ENCODE assay signal across 19 cellular contexts in genomic region chr17:39809221-39809620, GRCh38. TPM values are rescaled to one million over a fixed set of nuclear protein-coding genes. Genes with fewer than 3 reads are reported as not detected.
DNase-seq lines count a peak whose midpoint lies in the region; ATAC-seq lines count a peak whose summit lies in the region.
"Had no signal": no experiment of that assay in that cellular context is flagged by ENCODE, and none has a peak within 500 bp of the region (broad histone marks: within the 10 kb centered on the region; RNA-seq: fewer than 3 reads in every experiment).

No MANE protein-coding gene starts in this region.

- no peaks in the 10 kb centered on the region for H3K9me3 Mint-ChIP-seq in activated T-helper 2 cell treated with anti-CD3 and anti-CD28 coated beads, Interferon-gamma antibody, Interleukin-2, Interleukin-4, amounts not matched to agents 10 μg/mL and 5 μg/mL and 100 μg/mL, durations not matched to agents 14 hours and 24 hours and 36 hours
- peaks cover 4% of the 10 kb centered on the region for H3K9me3 Mint-ChIP-seq in stimulated activated memory B cell treated with anti-CD40 and anti-IgM and Interleukin-4, amounts not matched to agents 10 μg/mL and 1 μg/mL and 100 μg/mL, for 72 hours
- H3K9me3 Mint-ChIP-seq: GM23338, T-cell had no signal

- peak; percentile 51 for ATAC-seq in stimulated activated memory B cell treated with anti-CD40 and anti-IgM and Interleukin-4, amounts not matched to agents 10 μg/mL and 1 μg/mL and 100 μg/mL, for 72 hours
- ATAC-seq in HG03196 (IDR thresholded peaks at IDR 0.05; ENCODE audit: unreplicated experiment) (no peak), GM21529 (IDR thresholded peaks at IDR 0.05; ENCODE audit: unreplicated experiment) (no peak)
- ATAC-seq: GM23338, T-cell had no signal

- H3K4me3 ChIP-seq in GM08714 (ENCODE audit: low read length): peak overlapping the region; percentile 21
- H3K4me3 ChIP-seq: GM23338, MG63 had no signal

- H3K4me3 Mint-ChIP-seq in activated T-helper 2 cell treated with anti-CD3 and anti-CD28 coated beads, Interferon-gamma antibody, Interleukin-2, Interleukin-4, amounts not matched to agents 10 μg/mL and 5 μg/mL and 100 μg/mL, durations not matched to agents 14 hours and 24 hours and 36 hours (ENCODE audit: low read depth): no peak overlapping the region
- H3K4me3 Mint-ChIP-seq in stimulated activated memory B cell treated with anti-CD40 and anti-IgM and Interleukin-4, amounts not matched to agents 10 μg/mL and 1 μg/mL and 100 μg/mL, for 72 hours: no peak overlapping the region
- H3K4me3 Mint-ChIP-seq: GM23338, T-cell had no signal

- DNase-seq in NCI-H82 (lab: John Stamatoyannopoulos, UW) (peak; percentile 94), NOMO-1 treated with dmso at 0.1 percent for 144 hours (lab: John Stamatoyannopoulos, UW; ENCODE audit: unreplicated experiment) (no peak), NCI-H748 treated with DMSO at 0.1 percent for 48 hours (lab: John Stamatoyannopoulos, UW) (no peak)
- no peak for DNase-seq in activated T-helper 2 cell treated with anti-CD3 and anti-CD28 coated beads, Interferon-gamma antibody, Interleukin-2, Interleukin-4, amounts not matched to agents 10 μg/mL and 5 μg/mL and 100 μg/mL, durations not matched to agents 14 hours and 24 hours and 36 hours (ENCODE audit: low spot score)
- DNase-seq: EL, KBM-7, MG63, NCI-H1417, NCI-H2029, NCI-H2171 treated with DMSO at 0.1 percent for 48 hours, T-cell had no signal

- no peaks in the 10 kb centered on the region for H3K27me3 Mint-ChIP-seq in activated T-helper 2 cell treated with anti-CD3 and anti-CD28 coated beads, Interferon-gamma antibody, Interleukin-2, Interleukin-4, amounts not matched to agents 10 μg/mL and 5 μg/mL and 100 μg/mL, durations not matched to agents 14 hours and 24 hours and 36 hours (ENCODE audit: low read depth)
- H3K27me3 Mint-ChIP-seq in stimulated activated memory B cell treated with anti-CD40 and anti-IgM and Interleukin-4, amounts not matched to agents 10 μg/mL and 1 μg/mL and 100 μg/mL, for 72 hours: no peaks in the 10 kb centered on the region
- H3K27me3 Mint-ChIP-seq: T-cell had no signal

- H3K27ac Mint-ChIP-seq in activated T-helper 2 cell treated with anti-CD3 and anti-CD28 coated beads, Interferon-gamma antibody, Interleukin-2, Interleukin-4, amounts not matched to agents 10 μg/mL and 5 μg/mL and 100 μg/mL, durations not matched to agents 14 hours and 24 hours and 36 hours: peak overlapping the region; percentile 35
- H3K27ac Mint-ChIP-seq in stimulated activated memory B cell treated with anti-CD40 and anti-IgM and Interleukin-4, amounts not matched to agents 10 μg/mL and 1 μg/mL and 100 μg/mL, for 72 hours: peak overlapping the region; percentile 72
- H3K27ac Mint-ChIP-seq: GM23338 had no signal

- peaks cover 32% of the 10 kb centered on the region for H3K36me3 Mint-ChIP-seq in activated T-helper 2 cell treated with anti-CD3 and anti-CD28 coated beads, Interferon-gamma antibody, Interleukin-2, Interleukin-4, amounts not matched to agents 10 μg/mL and 5 μg/mL and 100 μg/mL, durations not matched to agents 14 hours and 24 hours and 36 hours (ENCODE audit: low read depth)
- peaks cover 72% of the 10 kb centered on the region for H3K36me3 Mint-ChIP-seq in stimulated activated memory B cell treated with anti-CD40 and anti-IgM and Interleukin-4, amounts not matched to agents 10 μg/mL and 1 μg/mL and 100 μg/mL, for 72 hours

- H3K4me1 Mint-ChIP-seq in activated T-helper 2 cell treated with anti-CD3 and anti-CD28 coated beads, Interferon-gamma antibody, Interleukin-2, Interleukin-4, amounts not matched to agents 10 μg/mL and 5 μg/mL and 100 μg/mL, durations not matched to agents 14 hours and 24 hours and 36 hours (ENCODE audit: low read depth): peaks cover 54% of the 10 kb centered on the region
- H3K4me1 Mint-ChIP-seq in stimulated activated memory B cell treated with anti-CD40 and anti-IgM and Interleukin-4, amounts not matched to agents 10 μg/mL and 1 μg/mL and 100 μg/mL, for 72 hours: peaks cover 64% of the 10 kb centered on the region

- intact Hi-C loops in activated T-helper 2 cell treated with anti-CD3 and anti-CD28 coated beads, Interferon-gamma antibody, Interleukin-2, Interleukin-4, amounts not matched to agents 10 μg/mL and 5 μg/mL and 100 μg/mL, durations not matched to agents 14 hours and 24 hours and 36 hours (cut with micrococcal nuclease): no loop called here

RNA-seq across cellular contexts. Expression of gene IKZF3, which starts 54.9 kb away (rescaled TPM):
- 18.3 and 20.3 TPM in 2 replicates for total RNA-seq in activated T-helper 2 cell treated with anti-CD3 and anti-CD28 coated beads, Interferon-gamma antibody, Interleukin-2, Interleukin-4, amounts not matched to agents 10 μg/mL and 5 μg/mL and 100 μg/mL, durations not matched to agents 14 hours and 24 hours and 36 hours
- total RNA-seq: NCI-H460 had no signal

RNA-seq across cellular contexts. Expression of gene ZPBP2, which starts 58.8 kb away (rescaled TPM):
- total RNA-seq in activated T-helper 2 cell treated with anti-CD3 and anti-CD28 coated beads, Interferon-gamma antibody, Interleukin-2, Interleukin-4, amounts not matched to agents 10 μg/mL and 5 μg/mL and 100 μg/mL, durations not matched to agents 14 hours and 24 hours and 36 hours: not detected in 2 replicates
- total RNA-seq: GM23338, NCI-H460, OCI-LY7, SK-MEL-5 had no signal
